Comparison of ENCODE assay signal across 17 cellular contexts in genomic region chr9:112103405-112103804, GRCh38.
DNase-seq lines count a peak whose midpoint lies in the region; ATAC-seq and TF ChIP-seq lines count a peak whose summit lies in the region.
"Had no signal": no experiment of that assay in that cellular context is flagged by ENCODE, and none has a peak within 500 bp of the region (broad histone marks: within the 10 kb centered on the region; RNA-seq: fewer than 3 reads in every experiment).

No MANE protein-coding gene starts in this region.

- intact Hi-C loops in activated CD8-positive, alpha-beta T cell treated with anti-CD3 and anti-CD28 coated beads for 36 hours (cut with micrococcal nuclease), result no loop called here
- intact Hi-C loops in head of caudate nucleus (cut with DNase I), result no loop called here

- H3K4me3 Mint-ChIP-seq in activated CD8-positive, alpha-beta T cell treated with anti-CD3 and anti-CD28 coated beads, Interleukin-2, amount 10 ng/mL, durations not matched to agents 7 days and 5 days, result no peak overlapping the region
- no peak overlapping the region for H3K4me3 Mint-ChIP-seq in activated CD8-positive, alpha-beta T cell treated with anti-CD3 and anti-CD28 coated beads for 36 hours
- H3K4me3 Mint-ChIP-seq: CD8-positive, alpha-beta T cell; H9 had no signal

- no peaks in the 10 kb centered on the region for H3K9me3 Mint-ChIP-seq in activated CD8-positive, alpha-beta T cell treated with anti-CD3 and anti-CD28 coated beads, Interleukin-2, amount 10 ng/mL, durations not matched to agents 7 days and 5 days (ENCODE audit: insufficient read depth)
- H3K9me3 Mint-ChIP-seq in activated CD8-positive, alpha-beta T cell treated with anti-CD3 and anti-CD28 coated beads for 36 hours, result no peaks in the 10 kb centered on the region
- H3K9me3 Mint-ChIP-seq: CD8-positive, alpha-beta T cell; H9 had no signal

- TF ChIP-seq POLR2A in Peyer's patch (IDR thresholded peaks at IDR 0.05), result no peak

- no peaks in the 10 kb centered on the region for H3K36me3 ChIP-seq in Peyer's patch

- peaks cover 0 to 3% (median 0%) of the 10 kb centered on the region in 4 donors for H3K4me1 ChIP-seq in Peyer's patch
- H3K4me1 ChIP-seq in foreskin keratinocyte, result no peaks in the 10 kb centered on the region

- no peaks in the 10 kb centered on the region for H3K9me3 ChIP-seq in Peyer's patch

- no peak for ATAC-seq in activated CD8-positive, alpha-beta T cell treated with anti-CD3 and anti-CD28 coated beads, Interleukin-2, amount 10 ng/mL, durations not matched to agents 7 days and 5 days
- ATAC-seq in activated CD8-positive, alpha-beta T cell treated with anti-CD3 and anti-CD28 coated beads for 36 hours, result no peak
- ATAC-seq in foreskin keratinocyte (no peak), GM18867 (IDR thresholded peaks at IDR 0.05; ENCODE audit: unreplicated experiment) (no peak)
- ATAC-seq: CD8-positive, alpha-beta T cell had no signal

- no peaks in the 10 kb centered on the region for H3K27me3 Mint-ChIP-seq in activated CD8-positive, alpha-beta T cell treated with anti-CD3 and anti-CD28 coated beads, Interleukin-2, amount 10 ng/mL, durations not matched to agents 7 days and 5 days (ENCODE audit: low read depth)
- no peaks in the 10 kb centered on the region for H3K27me3 Mint-ChIP-seq in activated CD8-positive, alpha-beta T cell treated with anti-CD3 and anti-CD28 coated beads for 36 hours

- POLR2A ChIA-PET in activated CD8-positive, alpha-beta T cell treated with anti-CD3 and anti-CD28 coated beads, Interleukin-2, amount 10 ng/mL, durations not matched to agents 7 days and 5 days (lab: Charles Lee), result interaction anchor here (0.7 kb wide), 1 partner anchor 234 kb away, joined by 3 read pairs; no protein-coding TSS in a partner anchor
- POLR2A ChIA-PET in activated CD8-positive, alpha-beta T cell treated with anti-CD3 and anti-CD28 coated beads for 36 hours (lab: Charles Lee), result interaction anchor here (0.6 kb wide), 1 partner anchor 319 kb away, joined by 3 read pairs; no protein-coding TSS in a partner anchor

- TF ChIP-seq CTCF in activated CD8-positive, alpha-beta T cell treated with anti-CD3 and anti-CD28 coated beads for 36 hours (IDR thresholded peaks at IDR 0.05), result no peak
- TF ChIP-seq CTCF in VCaP (conservative IDR thresholded peaks at IDR 0.05) (no peak), Peyer's patch (IDR thresholded peaks at IDR 0.05) (no peak), foreskin keratinocyte (conservative IDR thresholded peaks at IDR 0.05) (no peak)

- no peaks in the 10 kb centered on the region for H3K27me3 ChIP-seq in Peyer's patch
- no peaks in the 10 kb centered on the region for H3K27me3 ChIP-seq in foreskin keratinocyte

- CTCF ChIA-PET in activated CD8-positive, alpha-beta T cell treated with anti-CD3 and anti-CD28 coated beads, Interleukin-2, amount 10 ng/mL, durations not matched to agents 7 days and 5 days (lab: Charles Lee), result no interaction called here
- CTCF ChIA-PET in activated CD8-positive, alpha-beta T cell treated with anti-CD3 and anti-CD28 coated beads for 36 hours (lab: Charles Lee), result interaction anchor here (1.1 to 1.7 kb wide), 2 partner anchors 10 to 12 kb away, joined by 3 to 5 read pairs; no protein-coding TSS in a partner anchor

- H3K27ac Mint-ChIP-seq in activated CD8-positive, alpha-beta T cell treated with anti-CD3 and anti-CD28 coated beads, Interleukin-2, amount 10 ng/mL, durations not matched to agents 7 days and 5 days, result no peak overlapping the region
- no peak overlapping the region for H3K27ac Mint-ChIP-seq in activated CD8-positive, alpha-beta T cell treated with anti-CD3 and anti-CD28 coated beads for 36 hours
- H3K27ac Mint-ChIP-seq: CD8-positive, alpha-beta T cell; H9 had no signal

- peak; percentile 10 for DNase-seq in activated CD8-positive, alpha-beta T cell treated with anti-CD3 and anti-CD28 coated beads, Interleukin-2, amount 10 ng/mL, durations not matched to agents 7 days and 5 days
- no peak for DNase-seq in activated CD8-positive, alpha-beta T cell treated with anti-CD3 and anti-CD28 coated beads for 36 hours
- peak in 26 of 42 donors; percentile 19 to 73 (median 42) for DNase-seq in head of caudate nucleus
- DNase-seq in Peyer's patch, result no peak
- DNase-seq in foreskin keratinocyte, result no peak
- no peak for DNase-seq in SKM-1 (lab: John Stamatoyannopoulos, UW; ENCODE audit: unreplicated experiment)
- DNase-seq: C1 segment of cervical spinal cord; CD8-positive, alpha-beta T cell; COR-L47; DMS153; DMS79 treated with DMSO at 0.1 percent for 48 hours; EL; GOT3; H9 had no signal

- peaks cover 3% of the 10 kb centered on the region for H3K4me1 Mint-ChIP-seq in activated CD8-positive, alpha-beta T cell treated with anti-CD3 and anti-CD28 coated beads, Interleukin-2, amount 10 ng/mL, durations not matched to agents 7 days and 5 days (ENCODE audit: low read depth)
- H3K4me1 Mint-ChIP-seq in activated CD8-positive, alpha-beta T cell treated with anti-CD3 and anti-CD28 coated beads for 36 hours (ENCODE audit: low read depth), result peaks cover under 1% of the 10 kb centered on the region

- no peak overlapping the region for H3K4me3 ChIP-seq in Peyer's patch

- H3K27ac ChIP-seq in VCaP (peak overlapping the region; percentile 84; the same call in 1 of the 2 replicates), Peyer's patch (no peak overlapping the region), foreskin keratinocyte (no peak overlapping the region)
- H3K27ac ChIP-seq: 22Rv1 had no signal

- H3K36me3 Mint-ChIP-seq in activated CD8-positive, alpha-beta T cell treated with anti-CD3 and anti-CD28 coated beads, Interleukin-2, amount 10 ng/mL, durations not matched to agents 7 days and 5 days (ENCODE audit: low read depth), result peaks cover 15% of the 10 kb centered on the region
- no peaks in the 10 kb centered on the region for H3K36me3 Mint-ChIP-seq in activated CD8-positive, alpha-beta T cell treated with anti-CD3 and anti-CD28 coated beads for 36 hours (ENCODE audit: low read depth)

Comparison
In these comparisons a context has a peak if more than half of its experiments do, and no peak if none do; other contexts are left out.
1. DNase-seq: peak in activated CD8-positive, alpha-beta T cell treated with anti-CD3 and anti-CD28 coated beads, Interleukin-2, amount 10 ng/mL, durations not matched to agents 7 days and 5 days (single experiment) and head of caudate nucleus (26 of 42); none in activated CD8-positive, alpha-beta T cell treated with anti-CD3 and anti-CD28 coated beads for 36 hours (single experiment), Peyer's patch (0 of 3), foreskin keratinocyte (0 of 2) and SKM-1 (single experiment).